ENCODE assay signal across 8 cellular contexts in genomic region chr21:38126677-38127271, GRCh38.
DNase-seq lines count a peak whose midpoint lies in the region; ATAC-seq, FAIRE-seq and TF ChIP-seq lines count a peak whose summit lies in the region.

No MANE protein-coding gene starts in this region.

- no peaks in the 10 kb centered on the region for H3K27me3 ChIP-seq in RWPE2 (ENCODE audit: insufficient read depth, poor library complexity, severe bottlenecking)
- H3K27me3 ChIP-seq in right atrium auricular region: no peaks in the 10 kb centered on the region
- peaks cover 0 to 7% of the 10 kb centered on the region in 2 donors for H3K27me3 ChIP-seq in small intestine (ENCODE audit: control insufficient read depth in 2 of 2, insufficient read depth in 2 of 2, low read length in 2 of 2)

- no peak for FAIRE-seq in small intestine (lab: Jason Lieb, UNC)

- CTCF ChIA-PET in activated naive CD4-positive, alpha-beta T cell treated with anti-CD3 and anti-CD28 coated beads, Interleukin-2, amount 10 ng/mL, durations not matched to agents 7 days and 5 days (lab: Charles Lee): interaction anchor here (0.6 to 3.0 kb wide), 19 partner anchors 10 to 452 kb away, joined by 3 to 13 read pairs (median 3); no protein-coding TSS in a partner anchor

- peaks cover 6% of the 10 kb centered on the region for H3K27me3 Mint-ChIP-seq in activated naive CD4-positive, alpha-beta T cell treated with anti-CD3 and anti-CD28 coated beads, Interleukin-2, amount 10 ng/mL, durations not matched to agents 7 days and 5 days

- H3K4me1 ChIP-seq in RWPE2 (ENCODE audit: insufficient read depth, poor library complexity, severe bottlenecking) (no peaks in the 10 kb centered on the region), right atrium auricular region (no peaks in the 10 kb centered on the region), small intestine (ENCODE audit: control insufficient read depth in 2 of 2, insufficient read depth in 1 of 2, low read depth in 1 of 2, low read length in 1 of 2) (no peaks in the 10 kb centered on the region)

- no peak overlapping the region for H3K4me3 Mint-ChIP-seq in activated naive CD4-positive, alpha-beta T cell treated with anti-CD3 and anti-CD28 coated beads, Interleukin-2, amount 10 ng/mL, durations not matched to agents 7 days and 5 days

- peak; percentile 71 for TF ChIP-seq CTCF in GM10266 (IDR thresholded peaks at IDR 0.05; ENCODE audit: control insufficient read depth, insufficient read depth, low read depth, missing control alignments)
- TF ChIP-seq CTCF in RWPE2 (IDR thresholded peaks at IDR 0.05; ENCODE audit: poor library complexity, severe bottlenecking): peak; percentile 82
- peak; percentile 60 to 75 for TF ChIP-seq CTCF in right atrium auricular region (IDR thresholded peaks at IDR 0.05)

- WGBS in small intestine, 3 donors: 24 to 30% (median 29%) methylated on average over 8 of the region's 8 CpGs

- peaks cover 7% of the 10 kb centered on the region for H3K4me1 Mint-ChIP-seq in activated naive CD4-positive, alpha-beta T cell treated with anti-CD3 and anti-CD28 coated beads, Interleukin-2, amount 10 ng/mL, durations not matched to agents 7 days and 5 days

- H3K27ac ChIP-seq in RWPE2 (ENCODE audit: poor library complexity, severe bottlenecking): no peak overlapping the region
- no peak overlapping the region for H3K27ac ChIP-seq in right atrium auricular region
- H3K27ac ChIP-seq in small intestine (ENCODE audit: low read depth in 1 of 2, low read length in 1 of 2): no peak overlapping the region

- no peak overlapping the region for H3K27ac Mint-ChIP-seq in activated naive CD4-positive, alpha-beta T cell treated with anti-CD3 and anti-CD28 coated beads, Interleukin-2, amount 10 ng/mL, durations not matched to agents 7 days and 5 days

- no peaks in the 10 kb centered on the region for H3K36me3 ChIP-seq in RWPE2 (ENCODE audit: low read depth)
- no peaks in the 10 kb centered on the region for H3K36me3 ChIP-seq in right atrium auricular region
- H3K36me3 ChIP-seq in small intestine (ENCODE audit: control insufficient read depth in 2 of 2, insufficient read depth in 2 of 2, low read length in 2 of 2): no peaks in the 10 kb centered on the region

- H3K9me3 ChIP-seq in RWPE2 (ENCODE audit: severe bottlenecking) (no peaks in the 10 kb centered on the region), right atrium auricular region (no peaks in the 10 kb centered on the region), small intestine (ENCODE audit: control insufficient read depth, low read depth) (no peaks in the 10 kb centered on the region)

- H3K36me3 Mint-ChIP-seq in activated naive CD4-positive, alpha-beta T cell treated with anti-CD3 and anti-CD28 coated beads, Interleukin-2, amount 10 ng/mL, durations not matched to agents 7 days and 5 days: no peaks in the 10 kb centered on the region

- peak; percentile 38 for DNase-seq in GM10266 (ENCODE audit: extremely low spot score)
- peak; percentile 69 for DNase-seq in M059J (ENCODE audit: low read depth)
- DNase-seq in RWPE2 (ENCODE audit: low spot score): peak; percentile 65
- peak; percentile 74 for DNase-seq in activated naive CD4-positive, alpha-beta T cell treated with anti-CD3 and anti-CD28 coated beads, Interleukin-2, amount 10 ng/mL, durations not matched to agents 7 days and 5 days
- DNase-seq in right atrium auricular region (ENCODE audit: low spot score): no peak
- peak; percentile 45 for DNase-seq in small intestine
- no peak for DNase-seq in mesenteric fat pad (ENCODE audit: low spot score)

- H3K9me3 Mint-ChIP-seq in activated naive CD4-positive, alpha-beta T cell treated with anti-CD3 and anti-CD28 coated beads, Interleukin-2, amount 10 ng/mL, durations not matched to agents 7 days and 5 days: no peaks in the 10 kb centered on the region

- H3K4me3 ChIP-seq in RWPE2 (ENCODE audit: severe bottlenecking) (no peak overlapping the region), right atrium auricular region (no peak overlapping the region), small intestine (ENCODE audit: low read depth in 1 of 2, low read length in 2 of 2) (no peak overlapping the region)

- ATAC-seq in RWPE2 (ENCODE audit: low read depth) (peak; percentile 90), HG03159 (IDR thresholded peaks at IDR 0.05; ENCODE audit: unreplicated experiment) (no peak)

Comparison
In these comparisons a context has a peak if more than half of its experiments do, and no peak if none do; other contexts are left out.
1. DNase-seq: peak in GM10266 (single experiment), M059J (single experiment), RWPE2 (single experiment), activated naive CD4-positive, alpha-beta T cell treated with anti-CD3 and anti-CD28 coated beads, Interleukin-2, amount 10 ng/mL, durations not matched to agents 7 days and 5 days (single experiment) and small intestine (single experiment); none in right atrium auricular region (single experiment) and mesenteric fat pad (single experiment).
2. Peak in every context shown above with its lines, with median percentiles within 50 percentile points of each other: CTCF ChIP-seq.